In the genomic region with DNA sequence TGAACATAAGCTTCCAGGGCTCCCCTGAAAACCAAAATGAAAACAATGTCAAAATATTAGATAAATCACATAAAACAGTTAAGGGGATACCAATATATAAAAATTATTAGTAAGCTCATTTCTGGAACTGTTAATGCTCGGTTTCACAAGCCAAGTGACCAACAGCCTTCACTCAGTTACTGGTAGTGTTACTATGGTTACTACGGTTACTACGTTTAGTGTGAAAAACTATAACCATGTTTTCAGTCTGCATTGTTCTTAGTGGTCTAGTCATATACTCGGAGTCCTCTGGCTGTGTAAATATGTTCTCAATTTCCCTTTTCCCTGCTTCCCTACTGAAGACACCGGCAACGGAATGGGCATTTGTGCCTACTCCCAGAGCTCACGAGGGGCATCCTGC, we compare ENCODE assay signal across 25 cellular contexts.
"Had no signal": no experiment of that assay in that cellular context is flagged by ENCODE, and none has a peak within 500 bp of the region (broad histone marks: within the 10 kb centered on the region; RNA-seq: fewer than 3 reads in every experiment).

No MANE protein-coding gene starts in this region.

- FAIRE-seq: endothelial cell of umbilical vein, keratinocyte had no signal

- H3K27me3 Mint-ChIP-seq: stimulated activated memory B cell treated with anti-CD40 and anti-IgM and Interleukin-4, amounts not matched to agents 10 μg/mL and 1 μg/mL and 100 μg/mL, for 72 hours had no signal

- H3K9me3 Mint-ChIP-seq: immature natural killer cell; nephron progenitor cell; stimulated activated memory B cell treated with anti-CD40 and anti-IgM and Interleukin-4, amounts not matched to agents 10 μg/mL and 1 μg/mL and 100 μg/mL, for 72 hours had no signal

- DNase-seq: colonic mucosa; dermis blood vessel endothelial cell; erythroblast; foreskin keratinocyte; immature natural killer cell; left lung; mesenchymal stem cell; midbrain; nephron progenitor cell; psoas muscle; retina; spleen; stimulated activated CD4-positive, alpha-beta T cell treated with anti-CD3 and anti-CD28 coated beads, Interleukin-15, amount 100 ng/mL, for 24 hours; stimulated activated CD4-positive, alpha-beta T cell treated with anti-CD3 and anti-CD28 coated beads, Interleukin-1b, Interleukin-23, amount 100 ng/mL, for 48 hours; stimulated activated CD4-positive, alpha-beta T cell treated with anti-CD3 and anti-CD28 coated beads, Interleukin-4, amount 100 ng/mL, for 24 hours; stomach; substantia nigra; transverse colon had no signal

- H3K9me3 ChIP-seq: left lung, neutrophil, psoas muscle, spleen, stomach, thoracic aorta, transverse colon had no signal

- H3K4me3 Mint-ChIP-seq: immature natural killer cell; nephron progenitor cell; stimulated activated memory B cell treated with anti-CD40 and anti-IgM and Interleukin-4, amounts not matched to agents 10 μg/mL and 1 μg/mL and 100 μg/mL, for 72 hours had no signal

- H3K4me1 Mint-ChIP-seq: immature natural killer cell; nephron progenitor cell; stimulated activated memory B cell treated with anti-CD40 and anti-IgM and Interleukin-4, amounts not matched to agents 10 μg/mL and 1 μg/mL and 100 μg/mL, for 72 hours had no signal

- ATAC-seq: foreskin keratinocyte; left lung; psoas muscle; sciatic nerve; stimulated activated memory B cell treated with anti-CD40 and anti-IgM and Interleukin-4, amounts not matched to agents 10 μg/mL and 1 μg/mL and 100 μg/mL, for 72 hours had no signal

- H3K27me3 ChIP-seq: colonic mucosa, foreskin keratinocyte, left lung, neutrophil, spleen, stomach, transverse colon had no signal

- H3K27ac ChIP-seq: colonic mucosa, foreskin keratinocyte, left lung, neutrophil, psoas muscle, spleen, stomach, thoracic aorta, transverse colon had no signal

- H3K4me1 ChIP-seq: colonic mucosa, foreskin keratinocyte, spleen had no signal

- H3K4me3 ChIP-seq: colonic mucosa, left lung, lung, psoas muscle, spleen, stomach, thoracic aorta, transverse colon had no signal

- H3K27ac Mint-ChIP-seq: nephron progenitor cell; stimulated activated memory B cell treated with anti-CD40 and anti-IgM and Interleukin-4, amounts not matched to agents 10 μg/mL and 1 μg/mL and 100 μg/mL, for 72 hours had no signal
